In the genomic region with DNA sequence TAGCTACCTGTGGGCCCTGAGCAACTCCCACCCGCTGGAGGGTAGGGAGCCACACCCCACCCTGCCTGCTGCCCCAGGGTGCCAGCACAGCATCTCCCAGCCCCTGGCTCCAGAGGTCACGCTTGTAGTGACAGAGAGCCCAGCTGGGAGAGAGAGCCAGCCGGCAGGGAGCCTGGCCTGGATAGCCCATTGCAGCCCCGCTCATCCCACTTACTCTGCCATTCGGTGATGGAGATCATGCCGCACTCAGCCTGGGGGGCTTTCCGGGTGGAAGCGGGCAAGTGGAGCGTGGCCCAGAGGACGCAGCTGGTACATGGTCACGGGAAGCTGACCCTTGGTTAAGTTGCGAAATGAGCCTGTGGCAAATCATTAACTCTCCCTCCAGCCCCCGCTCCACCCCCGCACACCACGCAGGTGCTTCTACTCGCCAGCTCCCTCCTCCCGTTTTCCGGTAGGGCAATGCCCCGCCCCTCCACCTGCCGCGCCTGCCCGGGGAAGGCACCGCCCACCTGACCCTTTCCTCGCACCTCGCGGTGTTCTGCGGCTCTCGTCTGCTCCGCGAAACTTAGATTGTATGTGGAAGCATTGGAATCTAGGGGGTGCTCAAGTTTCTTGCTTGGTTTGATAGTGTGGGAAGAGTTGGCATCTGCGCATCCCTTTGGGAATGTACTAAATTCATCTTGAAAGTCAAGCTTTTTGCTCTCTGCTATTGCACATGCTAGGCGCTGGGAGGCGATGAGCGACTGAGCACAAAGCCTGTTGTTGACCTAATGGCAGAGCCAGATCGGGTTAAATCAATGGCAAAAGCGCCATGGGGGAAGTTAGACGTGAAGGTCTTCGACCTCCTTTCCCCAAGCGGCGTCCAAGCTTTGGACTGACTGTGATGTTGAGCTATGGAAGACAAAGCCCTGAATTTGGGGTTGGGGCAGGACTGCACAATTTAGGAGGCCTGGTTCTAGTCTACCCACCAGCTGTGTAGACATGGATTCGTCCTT, we compare ENCODE assay signal across 8 cellular contexts. TPM values are rescaled to one million over a fixed set of nuclear protein-coding genes. Genes with fewer than 3 reads are reported as not detected.
A peak's percentile ranks its signal among the peaks of the same experiment; 100 is the strongest.
DNase-seq lines count a peak whose midpoint lies in the region; ATAC-seq and TF ChIP-seq lines count a peak whose summit lies in the region.

A gene with protein sequence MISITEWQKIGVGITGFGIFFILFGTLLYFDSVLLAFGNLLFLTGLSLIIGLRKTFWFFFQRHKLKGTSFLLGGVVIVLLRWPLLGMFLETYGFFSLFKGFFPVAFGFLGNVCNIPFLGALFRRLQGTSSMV (minus strand): TSS at position 321 of the 995 bp plus-strand sequence. CDS start 82 bp downstream, at position 239.

- H3K4me3 ChIP-seq in ectodermal cell (ENCODE audit: insufficient read depth, low read depth, low read length) (peak within 1 kb of the TSS; percentile 13), liver (ENCODE audit: low read depth in 1 of 3, low read length in 3 of 3) (peak within 1 kb of the TSS; percentile 64 to 74 (median 71))

- TF ChIP-seq RAD21 in liver (IDR thresholded peaks at IDR 0.05) = peak; percentile 90 to 97

- intact Hi-C loops in activated CD4-positive, alpha-beta T cell treated with anti-CD3 and anti-CD28 coated beads, Interleukin-2, amount 10 ng/mL, durations not matched to agents 24 days and 14 days (cut with micrococcal nuclease) = loop anchor here (1.0 kb wide), 1 partner anchor 149 kb away; no protein-coding TSS in a partner anchor

- H3K4me1 Mint-ChIP-seq in activated CD4-positive, alpha-beta T cell treated with anti-CD3 and anti-CD28 coated beads, Interleukin-2, amount 10 ng/mL, durations not matched to agents 24 days and 14 days = peaks cover 4% of the 10 kb centered on the region

- TF ChIP-seq CTCF in liver (IDR thresholded peaks at IDR 0.05; ENCODE audit: low read depth, low read length, missing input control) = peak; percentile 83

- no peaks in the 10 kb centered on the region for H3K9me3 ChIP-seq in ectodermal cell (ENCODE audit: control insufficient read depth, low read length)
- H3K9me3 ChIP-seq in liver (ENCODE audit: control insufficient read depth in 4 of 4, low read length in 3 of 4) = no peaks in the 10 kb centered on the region

- DNase-seq in CD1c-positive myeloid dendritic cell (ENCODE audit: extremely low spot score) (peak; percentile 58), NCI-H1092 treated with DMSO at 0.1 percent for 48 hours (lab: John Stamatoyannopoulos, UW) (peak; percentile 79), NCI-H2107 (lab: John Stamatoyannopoulos, UW) (no peak)
- peak; percentile 79 for DNase-seq in activated CD4-positive, alpha-beta T cell treated with anti-CD3 and anti-CD28 coated beads, Interleukin-2, amount 10 ng/mL, durations not matched to agents 24 days and 14 days
- peak; percentile 32 for DNase-seq in stimulated activated CD4-positive, alpha-beta T cell treated with anti-CD3 and anti-CD28 coated beads, Interleukin-4, amount 100 ng/mL, for 24 hours

- H3K27ac ChIP-seq in ectodermal cell (ENCODE audit: insufficient read depth, low read depth, low read length, poor library complexity, severe bottlenecking) (no peak within 1 kb of the TSS), liver (ENCODE audit: low read depth in 1 of 2, low read length in 2 of 2) (peak within 1 kb of the TSS; percentile 83 to 96)

- H3K4me1 ChIP-seq in ectodermal cell (ENCODE audit: control insufficient read depth, insufficient read depth, low read length) (no peaks in the 10 kb centered on the region), liver (ENCODE audit: control insufficient read depth in 4 of 4, insufficient read depth in 4 of 4, low read length in 3 of 4) (peaks cover 12 to 29% (median 17%) of the 10 kb centered on the region in 4 donors)

- H3K36me3 ChIP-seq in ectodermal cell (ENCODE audit: control insufficient read depth, insufficient read depth, low read length) (no peaks in the 10 kb centered on the region), liver (ENCODE audit: control insufficient read depth in 4 of 4, insufficient read depth in 3 of 4, low read depth in 1 of 4, low read length in 3 of 4) (peaks cover 0 to 2% (median 0%) of the 10 kb centered on the region in 4 donors)

- H3K4me3 Mint-ChIP-seq in activated CD4-positive, alpha-beta T cell treated with anti-CD3 and anti-CD28 coated beads, Interleukin-2, amount 10 ng/mL, durations not matched to agents 24 days and 14 days = peak within 1 kb of the TSS; percentile 72

- H3K27me3 Mint-ChIP-seq in activated CD4-positive, alpha-beta T cell treated with anti-CD3 and anti-CD28 coated beads, Interleukin-2, amount 10 ng/mL, durations not matched to agents 24 days and 14 days = peaks cover 8% of the 10 kb centered on the region

- peak within 1 kb of the TSS; percentile 61 to 72 for H3K9ac ChIP-seq in liver (ENCODE audit: low read depth in 1 of 2, low read length in 2 of 2)

- WGBS in ectodermal cell, 2 experiments = 12 to 15% methylated on average over 41 of the region's 41 CpGs
- WGBS in liver = 8% methylated on average over 41 of the region's 41 CpGs

- H3K27me3 ChIP-seq in ectodermal cell (ENCODE audit: control insufficient read depth, insufficient read depth, low read length, poor library complexity, severe bottlenecking) (peaks cover 12% of the 10 kb centered on the region), liver (ENCODE audit: control insufficient read depth in 4 of 4, insufficient read depth in 4 of 4, low read length in 3 of 4) (no peaks in the 10 kb centered on the region)

- peak; percentile 70 for ATAC-seq in GM21737 (IDR thresholded peaks at IDR 0.05; ENCODE audit: unreplicated experiment)

- H3K9me3 Mint-ChIP-seq in activated CD4-positive, alpha-beta T cell treated with anti-CD3 and anti-CD28 coated beads, Interleukin-2, amount 10 ng/mL, durations not matched to agents 24 days and 14 days = no peaks in the 10 kb centered on the region

- peak within 1 kb of the TSS; percentile 12 for H3K27ac Mint-ChIP-seq in activated CD4-positive, alpha-beta T cell treated with anti-CD3 and anti-CD28 coated beads, Interleukin-2, amount 10 ng/mL, durations not matched to agents 24 days and 14 days

- no peaks in the 10 kb centered on the region for H3K36me3 Mint-ChIP-seq in activated CD4-positive, alpha-beta T cell treated with anti-CD3 and anti-CD28 coated beads, Interleukin-2, amount 10 ng/mL, durations not matched to agents 24 days and 14 days (ENCODE audit: low read depth)

TF ChIP-seq in liver, 16 proteins besides CTCF, POLR2A, EP300 and RAD21 (continues in another document):
- TF ChIP-seq HNF4G (IDR thresholded peaks at IDR 0.05) (no peak), FOXA1 (IDR thresholded peaks at IDR 0.05) (peak; percentile 76), JUND (IDR thresholded peaks at IDR 0.05) (peak in 1 of 2 donors; percentile 46), NR2F2 (IDR thresholded peaks at IDR 0.05) (peak; percentile 36), EGR1 (IDR thresholded peaks at IDR 0.05; ENCODE audit: low read depth in 2 of 2) (peak; percentile 99 to 100), REST (IDR thresholded peaks at IDR 0.05) (peak; percentile 34), GABPA (IDR thresholded peaks at IDR 0.05 in 1 of 2, conservative IDR thresholded peaks at IDR 0.05 in 1 of 2) (peak in 1 of 2 donors; percentile 80), TAF1 (conservative IDR thresholded peaks at IDR 0.05) (no peak), SP1 (IDR thresholded peaks at IDR 0.05) (peak; percentile 71), YY1 (IDR thresholded peaks at IDR 0.05) (peak; percentile 82)
- TF ChIP-seq, protein P1, sequence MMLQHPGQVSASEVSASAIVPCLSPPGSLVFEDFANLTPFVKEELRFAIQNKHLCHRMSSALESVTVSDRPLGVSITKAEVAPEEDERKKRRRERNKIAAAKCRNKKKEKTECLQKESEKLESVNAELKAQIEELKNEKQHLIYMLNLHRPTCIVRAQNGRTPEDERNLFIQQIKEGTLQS (IDR thresholded peaks at IDR 0.05) = no peak
- TF ChIP-seq, protein P2, sequence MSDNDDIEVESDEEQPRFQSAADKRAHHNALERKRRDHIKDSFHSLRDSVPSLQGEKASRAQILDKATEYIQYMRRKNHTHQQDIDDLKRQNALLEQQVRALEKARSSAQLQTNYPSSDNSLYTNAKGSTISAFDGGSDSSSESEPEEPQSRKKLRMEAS (IDR thresholded peaks at IDR 0.05) = peak; percentile 98

RNA-seq across cellular contexts. Expression of the gene that starts here (rescaled TPM):
- not detected in 2 replicates for total RNA-seq in activated CD4-positive, alpha-beta T cell treated with anti-CD3 and anti-CD28 coated beads, Interleukin-2, amount 10 ng/mL, durations not matched to agents 24 days and 14 days
- polyA plus RNA-seq in ectodermal cell (2013, experiment 1 of 4) = 1.00 TPM
- polyA plus RNA-seq in ectodermal cell (2013, experiment 2 of 4) = 1.6 TPM
- polyA plus RNA-seq in ectodermal cell (2013, experiment 3 of 4) = 0.32 TPM
- 1.0 TPM for polyA plus RNA-seq in ectodermal cell (2013, experiment 4 of 4)
- 10 to 100 TPM; 14.1 to 24.8 TPM for total RNA-seq in liver
- 100 to 1,000 TPM in 1 of 2 donors, 10 to 100 TPM in 1; 80.6 to 103 TPM for polyA plus RNA-seq in liver

Comparison
In these comparisons a context has a peak if more than half of its experiments do, and no peak if none do; other contexts are left out.
1. RNA of the gene that starts here (total RNA-seq): 14.1 to 24.8 TPM in liver; not detected in activated CD4-positive, alpha-beta T cell treated with anti-CD3 and anti-CD28 coated beads, Interleukin-2, amount 10 ng/mL, durations not matched to agents 24 days and 14 days; every median in the first group is over 10 times any median in the second.
2. Peak in DNase-seq in activated CD4-positive, alpha-beta T cell treated with anti-CD3 and anti-CD28 coated beads, Interleukin-2, amount 10 ng/mL, durations not matched to agents 24 days and 14 days; RNA of the gene not detected or under 1 TPM.